8 cellular contexts compared by ENCODE assay signal in genomic region chr10:73865459-73866442, GRCh38.
DNase-seq lines count a peak whose midpoint lies in the region; ATAC-seq and TF ChIP-seq lines count a peak whose summit lies in the region.

No MANE protein-coding gene starts in this region.

- H3K27ac Mint-ChIP-seq in effector memory CD8-positive, alpha-beta T cell, result peak overlapping the region; percentile 92 to 96

- peak overlapping the region; percentile 87 to 92 for H3K4me3 Mint-ChIP-seq in effector memory CD8-positive, alpha-beta T cell

- DNase-seq in effector memory CD8-positive, alpha-beta T cell, result peak in 1 of 3 experiments; percentile 23
- peak; percentile 27 for DNase-seq in stimulated activated CD8-positive, alpha-beta memory T cell treated with anti-CD3 and anti-CD28 coated beads, Interleukin-12 subunit alpha, Interleukin-12 subunit beta, amount 100 ng/mL, for 4 hours (ENCODE audit: low read depth)
- DNase-seq in NCI-H524 treated with DMSO at 0.1 percent for 48 hours (lab: John Stamatoyannopoulos, UW) (no peak), AG20443 (ENCODE audit: low spot score) (no peak), erythroblast (lab: John Stamatoyannopoulos, UW) (no peak)

- ATAC-seq in GM19025 (IDR thresholded peaks at IDR 0.05; ENCODE audit: low read depth, unreplicated experiment) (peak; percentile 76), HG03342 (IDR thresholded peaks at IDR 0.05; ENCODE audit: unreplicated experiment) (peak; percentile 70)
- peak; percentile 69 to 72 for ATAC-seq in activated CD4-positive, CD25-positive, alpha-beta regulatory T cell treated with anti-CD3 and anti-CD28 coated beads, Interleukin-2, amount 50 U/mL, for 24 hours
- peak; percentile 88 for ATAC-seq in effector memory CD8-positive, alpha-beta T cell (replicated peaks)

- no peak for TF ChIP-seq POLR2A in erythroblast (IDR thresholded peaks at IDR 0.05; ENCODE audit: low read length)

- H3K36me3 Mint-ChIP-seq in effector memory CD8-positive, alpha-beta T cell (ENCODE audit: insufficient read depth), result peaks cover 20% of the 10 kb centered on the region

- H3K4me1 Mint-ChIP-seq in effector memory CD8-positive, alpha-beta T cell (ENCODE audit: low read depth in 2 of 2), result peaks cover 54 to 64% of the 10 kb centered on the region in 2 donors

- H3K9me3 Mint-ChIP-seq in effector memory CD8-positive, alpha-beta T cell, result no peaks in the 10 kb centered on the region

- no peaks in the 10 kb centered on the region for H3K27me3 Mint-ChIP-seq in effector memory CD8-positive, alpha-beta T cell
